In genomic region chr16:71565812-71566700, GRCh38 we compare ENCODE assay signal across 1 cellular context.
TF ChIP-seq lines count a peak whose summit lies in the region.

No MANE protein-coding gene starts in this region.

TF ChIP-seq in GM23338, 12 proteins besides CTCF, POLR2A, EP300 and RAD21 (continued from another document):
- TF ChIP-seq ZNF462 (CRISPR knock-in tag; IDR thresholded peaks at IDR 0.05): no peak
